In genomic region chr6:130575971-130576370, GRCh38 we compare ENCODE assay signal across 8 cellular contexts.
DNase-seq lines count a peak whose midpoint lies in the region; ATAC-seq lines count a peak whose summit lies in the region.

No MANE protein-coding gene starts in this region.

- ATAC-seq in GM19452 (IDR thresholded peaks at IDR 0.05; ENCODE audit: unreplicated experiment) (peak; percentile 100), HG03378 (IDR thresholded peaks at IDR 0.05; ENCODE audit: unreplicated experiment) (peak; percentile 99)

- peak; percentile 13 for DNase-seq in activated T-cell treated with anti-CD3 and anti-CD28 coated beads for 24 hours (ENCODE audit: low read depth)
- peak; percentile 2 for DNase-seq in stimulated activated CD8-positive, alpha-beta memory T cell treated with anti-CD3 and anti-CD28 coated beads, Interleukin-12 subunit alpha, Interleukin-12 subunit beta, amount 100 ng/mL, for 4 hours (ENCODE audit: low read depth)
- no peak for DNase-seq in LoVo (ENCODE audit: low spot score)
- no peak for DNase-seq in SW 1271 (lab: John Stamatoyannopoulos, UW)
- DNase-seq in SK-N-DZ (ENCODE audit: low spot score), result no peak
- no peak for DNase-seq in middle frontal gyrus (ENCODE audit: extremely low spot score, low spot score)

Comparison
In these comparisons a context has a peak if more than half of its experiments do, and no peak if none do; other contexts are left out.
1. DNase-seq: peak in activated T-cell treated with anti-CD3 and anti-CD28 coated beads for 24 hours (single experiment) and stimulated activated CD8-positive, alpha-beta memory T cell treated with anti-CD3 and anti-CD28 coated beads, Interleukin-12 subunit alpha, Interleukin-12 subunit beta, amount 100 ng/mL, for 4 hours (single experiment); none in LoVo (single experiment), SW 1271 (0 of 2), SK-N-DZ (single experiment) and middle frontal gyrus (single experiment).